Comparison of ENCODE assay signal across 8 cellular contexts in genomic region chr2:102020596-102021170, GRCh38. TPM values are rescaled to one million over a fixed set of nuclear protein-coding genes. Genes with fewer than 3 reads are reported as not detected.
A peak's percentile ranks its signal among the peaks of the same experiment; 100 is the strongest.
DNase-seq lines count a peak whose midpoint lies in the region; ATAC-seq and TF ChIP-seq lines count a peak whose summit lies in the region.

No MANE protein-coding gene starts in this region.

- intact Hi-C loops in activated B cell treated with CpG ODN at 0.5 μM for 24 hours (cut with micrococcal nuclease) (loop anchor here (1.0 to 2.0 kb wide), 6 partner anchors 136 to 572 kb away; partner anchors contain the start of gene IL18R1), breast epithelium (cut with DNase I; ENCODE audit: low total_unique reads) (no loop called here)

- no peak overlapping the region for H3K4me3 ChIP-seq in GM12865 (ENCODE audit: low read depth, low read length)
- peak overlapping the region in 1 of 3 donors; percentile 3 for H3K4me3 ChIP-seq in breast epithelium

- H3K27me3 Mint-ChIP-seq in activated B cell treated with CpG ODN at 0.5 μM for 24 hours, result peaks cover 8% of the 10 kb centered on the region

- no peak overlapping the region for H3K27ac Mint-ChIP-seq in activated B cell treated with CpG ODN at 0.5 μM for 24 hours

- H3K27me3 ChIP-seq in breast epithelium, result no peaks in the 10 kb centered on the region

- H3K36me3 Mint-ChIP-seq in activated B cell treated with CpG ODN at 0.5 μM for 24 hours (ENCODE audit: low read depth), result no peaks in the 10 kb centered on the region

- TF ChIP-seq POLR2A in breast epithelium (IDR thresholded peaks at IDR 0.05), result no peak

- ATAC-seq in HG02623 (IDR thresholded peaks at IDR 0.05; ENCODE audit: unreplicated experiment) (peak; percentile 55), activated B cell treated with CpG ODN at 0.5 μM for 24 hours (ENCODE audit: low read depth) (peak; percentile 99), HG02938 (IDR thresholded peaks at IDR 0.05; ENCODE audit: unreplicated experiment) (no peak)

- POLR2A ChIA-PET in activated B cell treated with CpG ODN at 0.5 μM for 24 hours (lab: Charles Lee), result no interaction called here

- DNase-seq in GM12865 (ENCODE audit: low read depth), result peak; percentile 84
- peak; percentile 26 for DNase-seq in NCI-H2029 (lab: John Stamatoyannopoulos, UW)
- DNase-seq in activated B cell treated with CpG ODN at 0.5 μM for 24 hours, result peak; percentile 67
- DNase-seq in breast epithelium (ENCODE audit: low spot score in 2 of 2), result peak; percentile 80 to 89
- DNase-seq in islet precursor cell, result peak; percentile 95
- DNase-seq in stimulated activated CD4-positive, alpha-beta T cell treated with anti-CD3 and anti-CD28 coated beads, Interleukin-15, amount 100 ng/mL, for 24 hours, result peak; percentile 92

- TF ChIP-seq CTCF in GM12865 (IDR thresholded peaks at IDR 0.05; ENCODE audit: insufficient read depth, low read depth, low read length, missing control alignments) (peak; percentile 98), activated B cell treated with CpG ODN at 0.5 μM for 24 hours (IDR thresholded peaks at IDR 0.05) (peak; percentile 28), breast epithelium (IDR thresholded peaks at IDR 0.05) (peak; percentile 96 to 98 (median 98))

- peaks cover 3% of the 10 kb centered on the region for H3K4me1 Mint-ChIP-seq in activated B cell treated with CpG ODN at 0.5 μM for 24 hours

- H3K4me3 Mint-ChIP-seq in activated B cell treated with CpG ODN at 0.5 μM for 24 hours, result no peak overlapping the region

- H3K4me1 ChIP-seq in breast epithelium, result peaks cover 0 to 17% of the 10 kb centered on the region in 2 donors

- H3K36me3 ChIP-seq in breast epithelium, result no peaks in the 10 kb centered on the region

- no peaks in the 10 kb centered on the region for H3K9me3 Mint-ChIP-seq in activated B cell treated with CpG ODN at 0.5 μM for 24 hours

- H3K27ac ChIP-seq in breast epithelium, result no peak overlapping the region

- CTCF ChIA-PET in activated B cell treated with CpG ODN at 0.5 μM for 24 hours (lab: Charles Lee), result interaction anchor here (0.6 to 2.3 kb wide), 21 partner anchors 9 to 678 kb away, joined by 3 to 73 read pairs (median 4); no protein-coding TSS in a partner anchor

- H3K9me3 ChIP-seq in breast epithelium, result no peaks in the 10 kb centered on the region

RNA-seq across cellular contexts. Expression of gene IL1R2, which starts 28.9 kb away (rescaled TPM):
- not detected in 2 replicates for total RNA-seq in activated B cell treated with CpG ODN at 0.5 μM for 24 hours
- 1 to 10 TPM; 8.2 to 9.8 (median 8.2) TPM for total RNA-seq in breast epithelium

Comparison
In these comparisons a context has a peak if more than half of its experiments do, and no peak if none do; other contexts are left out.
1. DNase-seq: peak in every context shown above with its lines; median percentile 95 in islet precursor cell; 92 in stimulated activated CD4-positive, alpha-beta T cell treated with anti-CD3 and anti-CD28 coated beads, Interleukin-15, amount 100 ng/mL, for 24 hours; 84 in breast epithelium; 84 in GM12865; 67 in activated B cell treated with CpG ODN at 0.5 μM for 24 hours; 26 in NCI-H2029.
2. CTCF ChIP-seq: peak in every context shown above with its lines; median percentile 98 in GM12865; 98 in breast epithelium; 28 in activated B cell treated with CpG ODN at 0.5 μM for 24 hours.